Comparison of ENCODE assay signal across 7 cellular contexts in genomic region chr19:16324064-16324383, GRCh38. TPM values are rescaled to one million over a fixed set of nuclear protein-coding genes. Genes with fewer than 3 reads are reported as not detected.
DNase-seq lines count a peak whose midpoint lies in the region; ATAC-seq and TF ChIP-seq lines count a peak whose summit lies in the region.

No MANE protein-coding gene starts in this region.

- CTCF ChIA-PET in activated CD4-positive, alpha-beta memory T cell treated with anti-CD3 and anti-CD28 coated beads for 36 hours (lab: Charles Lee): interaction anchor here (1.2 to 1.4 kb wide), 2 partner anchors 19 to 59 kb away, joined by 5 read pairs; no protein-coding TSS in a partner anchor

- DNase-seq in HFF-Myc (ENCODE audit: extremely low read depth, low read depth): no peak
- no peak for DNase-seq in activated CD4-positive, alpha-beta memory T cell treated with anti-CD3 and anti-CD28 coated beads for 36 hours
- no peak for DNase-seq in stimulated activated CD4-positive, alpha-beta T cell treated with anti-CD3 and anti-CD28 coated beads, Interleukin-12 subunit alpha, Interleukin-12 subunit beta, amount 100 ng/mL, for 4 hours
- DNase-seq in NCI-H748 treated with DMSO at 0.1 percent for 48 hours (lab: John Stamatoyannopoulos, UW): no peak

- peak overlapping the region; percentile 53 for H3K4me3 ChIP-seq in HFF-Myc (replicated peaks; ENCODE audit: low read depth, low read length)
- peak overlapping the region; percentile 39 for H3K4me3 ChIP-seq in iPS-15b (ENCODE audit: low read depth, low read length)

- POLR2A ChIA-PET in activated CD4-positive, alpha-beta memory T cell treated with anti-CD3 and anti-CD28 coated beads for 36 hours (lab: Charles Lee): interaction anchor here (1.7 kb wide), 1 partner anchor 15 kb away, joined by 4 read pairs; no protein-coding TSS in a partner anchor

- peaks cover 46% of the 10 kb centered on the region for H3K27me3 ChIP-seq in iPS-15b (ENCODE audit: control insufficient read depth, insufficient read depth, low read length)

- H3K4me3 Mint-ChIP-seq in activated CD4-positive, alpha-beta memory T cell treated with anti-CD3 and anti-CD28 coated beads for 36 hours: peak overlapping the region; percentile 5
- H3K4me3 Mint-ChIP-seq in stimulated activated memory B cell treated with anti-CD40 and anti-IgM and Interleukin-4, amounts not matched to agents 10 μg/mL and 1 μg/mL and 100 μg/mL, for 72 hours: peak overlapping the region; percentile 52

- ATAC-seq in stimulated activated memory B cell treated with anti-CD40 and anti-IgM and Interleukin-4, amounts not matched to agents 10 μg/mL and 1 μg/mL and 100 μg/mL, for 72 hours: no peak
- ATAC-seq in GM19328 (IDR thresholded peaks at IDR 0.05; ENCODE audit: unreplicated experiment): no peak

- H3K9me3 ChIP-seq in iPS-15b (ENCODE audit: control insufficient read depth, insufficient read depth, low read length): no peaks in the 10 kb centered on the region

- peaks cover 34% of the 10 kb centered on the region for H3K4me1 Mint-ChIP-seq in activated CD4-positive, alpha-beta memory T cell treated with anti-CD3 and anti-CD28 coated beads for 36 hours (ENCODE audit: low read depth)
- H3K4me1 Mint-ChIP-seq in stimulated activated memory B cell treated with anti-CD40 and anti-IgM and Interleukin-4, amounts not matched to agents 10 μg/mL and 1 μg/mL and 100 μg/mL, for 72 hours: peaks cover 72% of the 10 kb centered on the region

- H3K9ac ChIP-seq in iPS-15b (ENCODE audit: low read depth, low read length): no peak overlapping the region

- peaks cover 12% of the 10 kb centered on the region for H3K36me3 Mint-ChIP-seq in activated CD4-positive, alpha-beta memory T cell treated with anti-CD3 and anti-CD28 coated beads for 36 hours
- peaks cover 27% of the 10 kb centered on the region for H3K36me3 Mint-ChIP-seq in stimulated activated memory B cell treated with anti-CD40 and anti-IgM and Interleukin-4, amounts not matched to agents 10 μg/mL and 1 μg/mL and 100 μg/mL, for 72 hours

- H3K27me3 Mint-ChIP-seq in activated CD4-positive, alpha-beta memory T cell treated with anti-CD3 and anti-CD28 coated beads for 36 hours: peaks cover 19% of the 10 kb centered on the region
- no peaks in the 10 kb centered on the region for H3K27me3 Mint-ChIP-seq in stimulated activated memory B cell treated with anti-CD40 and anti-IgM and Interleukin-4, amounts not matched to agents 10 μg/mL and 1 μg/mL and 100 μg/mL, for 72 hours

- no peaks in the 10 kb centered on the region for H3K9me3 Mint-ChIP-seq in activated CD4-positive, alpha-beta memory T cell treated with anti-CD3 and anti-CD28 coated beads for 36 hours
- H3K9me3 Mint-ChIP-seq in stimulated activated memory B cell treated with anti-CD40 and anti-IgM and Interleukin-4, amounts not matched to agents 10 μg/mL and 1 μg/mL and 100 μg/mL, for 72 hours: no peaks in the 10 kb centered on the region

- no peak overlapping the region for H3K27ac Mint-ChIP-seq in activated CD4-positive, alpha-beta memory T cell treated with anti-CD3 and anti-CD28 coated beads for 36 hours
- H3K27ac Mint-ChIP-seq in stimulated activated memory B cell treated with anti-CD40 and anti-IgM and Interleukin-4, amounts not matched to agents 10 μg/mL and 1 μg/mL and 100 μg/mL, for 72 hours: peak overlapping the region; percentile 80

- H3K4me1 ChIP-seq in iPS-15b (ENCODE audit: control insufficient read depth, insufficient read depth, low read length): no peaks in the 10 kb centered on the region

- no peaks in the 10 kb centered on the region for H3K36me3 ChIP-seq in iPS-15b (ENCODE audit: control insufficient read depth, insufficient read depth, low read length)

- TF ChIP-seq CTCF in HFF-Myc (IDR thresholded peaks at IDR 0.05; ENCODE audit: low read depth, low read length, missing control alignments): no peak

- intact Hi-C loops in activated CD4-positive, alpha-beta memory T cell treated with anti-CD3 and anti-CD28 coated beads for 36 hours (cut with micrococcal nuclease): loop anchor here (1.0 to 10.0 kb wide), 2 partner anchors 43 to 249 kb away; partner anchors contain the start of gene TPM4

RNA-seq across cellular contexts. Expression of gene KLF2, which starts 0.6 kb away (rescaled TPM):
- total RNA-seq in activated CD4-positive, alpha-beta memory T cell treated with anti-CD3 and anti-CD28 coated beads for 36 hours: 1 to 10 TPM; 1.7 TPM
